In genomic region chr11:65438257-65439151, GRCh38 we compare ENCODE assay signal across 1 cellular context.
TF ChIP-seq lines count a peak whose summit lies in the region.

No MANE protein-coding gene starts in this region.

TF ChIP-seq in K562, 482 proteins besides CTCF, POLR2A, EP300 and RAD21 (continued from another document):
- TF ChIP-seq ZNF318 (IDR thresholded peaks at IDR 0.05; ENCODE audit: borderline replicate concordance in 1 of 2, low read depth in 1 of 2), result no peak
- no peak for TF ChIP-seq LARP7 (IDR thresholded peaks at IDR 0.05)
- no peak for TF ChIP-seq STAT6 (CRISPR knock-in tag; IDR thresholded peaks at IDR 0.05)
- TF ChIP-seq FOXK2 (conservative IDR thresholded peaks at IDR 0.05 in 1 of 2, IDR thresholded peaks at IDR 0.05 in 1 of 2; ENCODE audit: low read depth in 2 of 2), result no peak
- TF ChIP-seq SMARCC2 (IDR thresholded peaks at IDR 0.05; ENCODE audit: low read depth), result no peak
- TF ChIP-seq RAD51 (IDR thresholded peaks at IDR 0.05; ENCODE audit: borderline replicate concordance, low read depth), result no peak
- no peak for TF ChIP-seq ZNF3 (CRISPR knock-in tag; IDR thresholded peaks at IDR 0.05)
- peak; percentile 32 for TF ChIP-seq RBM25 (IDR thresholded peaks at IDR 0.05; ENCODE audit: low read depth, low read length, severe bottlenecking)
- no peak for TF ChIP-seq CTBP1 (IDR thresholded peaks at IDR 0.05; ENCODE audit: borderline replicate concordance)
- TF ChIP-seq HMG20B (CRISPR knock-in tag; IDR thresholded peaks at IDR 0.05), result no peak
- no peak for TF ChIP-seq ZFP36 (IDR thresholded peaks at IDR 0.05; ENCODE audit: low read depth, low read length, partially characterized antibody)
- TF ChIP-seq SNRNP70 (optimal IDR thresholded peaks at IDR 0.05; ENCODE audit: low read depth, low read length), result no peak
- no peak for TF ChIP-seq SRSF7 (optimal IDR thresholded peaks at IDR 0.05; ENCODE audit: low read depth, low read length)
